In the genomic region with DNA sequence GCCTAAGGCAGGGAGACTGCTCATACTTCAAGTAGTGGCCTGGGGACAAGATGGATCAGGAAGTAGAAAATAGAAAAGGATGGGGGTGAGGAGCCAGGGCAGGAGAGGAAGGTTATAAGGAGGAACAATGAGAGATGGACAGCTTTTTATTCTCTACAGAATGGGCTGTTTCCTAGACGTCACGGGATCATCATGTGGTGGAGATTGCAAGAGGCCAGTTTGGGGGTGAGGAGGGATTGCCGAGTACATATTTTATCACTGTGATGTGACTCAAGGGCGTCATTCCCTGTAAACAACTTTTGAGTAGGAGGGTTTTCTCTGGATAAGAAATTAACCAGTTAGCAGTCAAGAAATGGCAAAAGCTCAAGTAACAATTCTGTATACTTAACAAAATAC, we compare ENCODE assay signal across 1 cellular context.
TF ChIP-seq lines count a peak whose summit lies in the region.

No MANE protein-coding gene starts in this region.

TF ChIP-seq in GM23338, 12 proteins besides CTCF, POLR2A, EP300 and RAD21 (continued from another document):
- TF ChIP-seq, protein P1, sequence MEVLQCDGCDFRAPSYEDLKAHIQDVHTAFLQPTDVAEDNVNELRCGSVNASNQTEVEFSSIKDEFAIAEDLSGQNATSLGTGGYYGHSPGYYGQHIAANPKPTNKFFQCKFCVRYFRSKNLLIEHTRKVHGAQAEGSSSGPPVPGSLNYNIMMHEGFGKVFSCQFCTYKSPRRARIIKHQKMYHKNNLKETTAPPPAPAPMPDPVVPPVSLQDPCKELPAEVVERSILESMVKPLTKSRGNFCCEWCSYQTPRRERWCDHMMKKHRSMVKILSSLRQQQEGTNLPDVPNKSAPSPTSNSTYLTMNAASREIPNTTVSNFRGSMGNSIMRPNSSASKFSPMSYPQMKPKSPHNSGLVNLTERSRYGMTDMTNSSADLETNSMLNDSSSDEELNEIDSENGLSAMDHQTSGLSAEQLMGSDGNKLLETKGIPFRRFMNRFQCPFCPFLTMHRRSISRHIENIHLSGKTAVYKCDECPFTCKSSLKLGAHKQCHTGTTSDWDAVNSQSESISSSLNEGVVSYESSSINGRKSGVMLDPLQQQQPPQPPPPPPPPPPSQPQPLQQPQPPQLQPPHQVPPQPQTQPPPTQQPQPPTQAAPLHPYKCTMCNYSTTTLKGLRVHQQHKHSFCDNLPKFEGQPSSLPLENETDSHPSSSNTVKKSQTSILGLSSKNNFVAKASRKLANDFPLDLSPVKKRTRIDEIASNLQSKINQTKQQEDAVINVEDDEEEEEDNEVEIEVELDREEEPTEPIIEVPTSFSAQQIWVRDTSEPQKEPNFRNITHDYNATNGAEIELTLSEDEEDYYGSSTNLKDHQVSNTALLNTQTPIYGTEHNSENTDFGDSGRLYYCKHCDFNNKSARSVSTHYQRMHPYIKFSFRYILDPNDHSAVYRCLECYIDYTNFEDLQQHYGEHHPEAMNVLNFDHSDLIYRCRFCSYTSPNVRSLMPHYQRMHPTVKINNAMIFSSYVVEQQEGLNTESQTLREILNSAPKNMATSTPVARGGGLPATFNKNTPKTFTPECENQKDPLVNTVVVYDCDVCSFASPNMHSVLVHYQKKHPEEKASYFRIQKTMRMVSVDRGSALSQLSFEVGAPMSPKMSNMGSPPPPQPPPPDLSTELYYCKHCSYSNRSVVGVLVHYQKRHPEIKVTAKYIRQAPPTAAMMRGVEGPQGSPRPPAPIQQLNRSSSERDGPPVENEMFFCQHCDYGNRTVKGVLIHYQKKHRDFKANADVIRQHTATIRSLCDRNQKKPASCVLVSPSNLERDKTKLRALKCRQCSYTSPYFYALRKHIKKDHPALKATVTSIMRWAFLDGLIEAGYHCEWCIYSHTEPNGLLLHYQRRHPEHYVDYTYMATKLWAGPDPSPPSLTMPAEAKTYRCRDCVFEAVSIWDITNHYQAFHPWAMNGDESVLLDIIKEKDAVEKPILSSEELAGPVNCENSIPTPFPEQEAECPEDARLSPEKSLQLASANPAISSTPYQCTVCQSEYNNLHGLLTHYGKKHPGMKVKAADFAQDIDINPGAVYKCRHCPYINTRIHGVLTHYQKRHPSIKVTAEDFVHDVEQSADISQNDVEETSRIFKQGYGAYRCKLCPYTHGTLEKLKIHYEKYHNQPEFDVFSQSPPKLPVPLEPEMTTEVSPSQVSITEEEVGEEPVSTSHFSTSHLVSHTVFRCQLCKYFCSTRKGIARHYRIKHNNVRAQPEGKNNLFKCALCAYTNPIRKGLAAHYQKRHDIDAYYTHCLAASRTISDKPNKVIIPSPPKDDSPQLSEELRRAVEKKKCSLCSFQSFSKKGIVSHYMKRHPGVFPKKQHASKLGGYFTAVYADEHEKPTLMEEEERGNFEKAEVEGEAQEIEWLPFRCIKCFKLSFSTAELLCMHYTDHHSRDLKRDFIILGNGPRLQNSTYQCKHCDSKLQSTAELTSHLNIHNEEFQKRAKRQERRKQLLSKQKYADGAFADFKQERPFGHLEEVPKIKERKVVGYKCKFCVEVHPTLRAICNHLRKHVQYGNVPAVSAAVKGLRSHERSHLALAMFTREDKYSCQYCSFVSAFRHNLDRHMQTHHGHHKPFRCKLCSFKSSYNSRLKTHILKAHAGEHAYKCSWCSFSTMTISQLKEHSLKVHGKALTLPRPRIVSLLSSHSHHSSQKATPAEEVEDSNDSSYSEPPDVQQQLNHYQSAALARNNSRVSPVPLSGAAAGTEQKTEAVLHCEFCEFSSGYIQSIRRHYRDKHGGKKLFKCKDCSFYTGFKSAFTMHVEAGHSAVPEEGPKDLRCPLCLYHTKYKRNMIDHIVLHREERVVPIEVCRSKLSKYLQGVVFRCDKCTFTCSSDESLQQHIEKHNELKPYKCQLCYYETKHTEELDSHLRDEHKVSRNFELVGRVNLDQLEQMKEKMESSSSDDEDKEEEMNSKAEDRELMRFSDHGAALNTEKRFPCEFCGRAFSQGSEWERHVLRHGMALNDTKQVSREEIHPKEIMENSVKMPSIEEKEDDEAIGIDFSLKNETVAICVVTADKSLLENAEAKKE (CRISPR knock-in tag; IDR thresholded peaks at IDR 0.05): no peak
- TF ChIP-seq, protein P2, sequence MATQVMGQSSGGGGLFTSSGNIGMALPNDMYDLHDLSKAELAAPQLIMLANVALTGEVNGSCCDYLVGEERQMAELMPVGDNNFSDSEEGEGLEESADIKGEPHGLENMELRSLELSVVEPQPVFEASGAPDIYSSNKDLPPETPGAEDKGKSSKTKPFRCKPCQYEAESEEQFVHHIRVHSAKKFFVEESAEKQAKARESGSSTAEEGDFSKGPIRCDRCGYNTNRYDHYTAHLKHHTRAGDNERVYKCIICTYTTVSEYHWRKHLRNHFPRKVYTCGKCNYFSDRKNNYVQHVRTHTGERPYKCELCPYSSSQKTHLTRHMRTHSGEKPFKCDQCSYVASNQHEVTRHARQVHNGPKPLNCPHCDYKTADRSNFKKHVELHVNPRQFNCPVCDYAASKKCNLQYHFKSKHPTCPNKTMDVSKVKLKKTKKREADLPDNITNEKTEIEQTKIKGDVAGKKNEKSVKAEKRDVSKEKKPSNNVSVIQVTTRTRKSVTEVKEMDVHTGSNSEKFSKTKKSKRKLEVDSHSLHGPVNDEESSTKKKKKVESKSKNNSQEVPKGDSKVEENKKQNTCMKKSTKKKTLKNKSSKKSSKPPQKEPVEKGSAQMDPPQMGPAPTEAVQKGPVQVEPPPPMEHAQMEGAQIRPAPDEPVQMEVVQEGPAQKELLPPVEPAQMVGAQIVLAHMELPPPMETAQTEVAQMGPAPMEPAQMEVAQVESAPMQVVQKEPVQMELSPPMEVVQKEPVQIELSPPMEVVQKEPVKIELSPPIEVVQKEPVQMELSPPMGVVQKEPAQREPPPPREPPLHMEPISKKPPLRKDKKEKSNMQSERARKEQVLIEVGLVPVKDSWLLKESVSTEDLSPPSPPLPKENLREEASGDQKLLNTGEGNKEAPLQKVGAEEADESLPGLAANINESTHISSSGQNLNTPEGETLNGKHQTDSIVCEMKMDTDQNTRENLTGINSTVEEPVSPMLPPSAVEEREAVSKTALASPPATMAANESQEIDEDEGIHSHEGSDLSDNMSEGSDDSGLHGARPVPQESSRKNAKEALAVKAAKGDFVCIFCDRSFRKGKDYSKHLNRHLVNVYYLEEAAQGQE (IDR thresholded peaks at IDR 0.05; ENCODE audit: unreplicated experiment): no peak
- no peak for TF ChIP-seq NANOG (IDR thresholded peaks at IDR 0.05; ENCODE audit: borderline replicate concordance)
TF ChIP-seq in GM23338: peak in this region for 0.
